18 cellular contexts compared by ENCODE assay signal in genomic region chr5:98780390-98780789, GRCh38. TPM values are rescaled to one million over a fixed set of nuclear protein-coding genes. Genes with fewer than 3 reads are reported as not detected.
DNase-seq lines count a peak whose midpoint lies in the region; ATAC-seq and TF ChIP-seq lines count a peak whose summit lies in the region.
"Had no signal": no experiment of that assay in that cellular context is flagged by ENCODE, and none has a peak within 500 bp of the region (broad histone marks: within the 10 kb centered on the region; RNA-seq: fewer than 3 reads in every experiment).

No MANE protein-coding gene starts in this region.

- no peak for TF ChIP-seq CTCF in astrocyte of the spinal cord (IDR thresholded peaks at IDR 0.05; ENCODE audit: low read depth, low read length)

- H3K4me2 ChIP-seq in GM23248 (ENCODE audit: unreplicated experiment): peak overlapping the region; percentile 88
- H3K4me2 ChIP-seq in mesenchymal stem cell (ENCODE audit: low read length, poor library complexity, severe bottlenecking): peak overlapping the region; percentile 27

- WGBS in GM23248 (ENCODE audit: low coverage in 1 of 2, low lambda C conversion rate in 2 of 2, missing lambda C conversion rate in 2 of 2), 2 experiments: 49 to 61% methylated on average over 3 of the region's 3 CpGs
- WGBS in mesenchymal stem cell: 94% methylated on average over 3 of the region's 3 CpGs

- H3K9ac ChIP-seq in GM23248 (peak overlapping the region; percentile 100), mesenchymal stem cell (ENCODE audit: low read length) (peak overlapping the region; percentile 76), stomach smooth muscle (ENCODE audit: low read length in 2 of 2) (peak overlapping the region; percentile 2 to 7)

- H3K14ac ChIP-seq in mesenchymal stem cell (ENCODE audit: low read length in 2 of 2): no peak overlapping the region

- H3F3A ChIP-seq in GM23248 (ENCODE audit: insufficient read depth): peaks cover 98% of the 10 kb centered on the region

- DNase-seq in GM23248 (peak; percentile 54), astrocyte of the spinal cord (ENCODE audit: low read depth, low spot score) (peak; percentile 47), mesenchymal stem cell (no peak), NCI-H1092 (lab: John Stamatoyannopoulos, UW) (no peak)
- DNase-seq: activated CD4-positive, alpha-beta T cell treated with anti-CD3 and anti-CD28 coated beads, Interleukin-2, amount 10 ng/mL, durations not matched to agents 24 days and 14 days; activated CD8-positive, alpha-beta memory T cell treated with anti-CD3 and anti-CD28 coated beads, Interleukin-2, amount 50 U/mL, for 48 hours; activated gamma-delta T cell; amniotic stem cell; effector memory CD4-positive, alpha-beta T cell; NCI-H1694; NCI-H2227 treated with DMSO at 0.1 percent for 48 hours; right cardiac atrium; stimulated activated CD4-positive, alpha-beta T cell treated with anti-CD3 and anti-CD28 coated beads, Interleukin-2, amount 100 ng/mL, for 24 hours; uterus had no signal

- no peak overlapping the region for H2BK12ac ChIP-seq in mesenchymal stem cell (ENCODE audit: low read length in 2 of 2)

- H2BK5ac ChIP-seq in mesenchymal stem cell (ENCODE audit: low read depth, low read length, poor library complexity, severe bottlenecking): no peak overlapping the region

- H3K23ac ChIP-seq in mesenchymal stem cell (ENCODE audit: low read length in 2 of 2): no peak overlapping the region

- H3K18ac ChIP-seq in mesenchymal stem cell (ENCODE audit: low read depth in 1 of 2, low read length in 2 of 2): no peak overlapping the region

- H3K79me1 ChIP-seq in mesenchymal stem cell (replicated peaks; ENCODE audit: low read length, poor library complexity, severe bottlenecking): no peaks in the 10 kb centered on the region

- H3K79me2 ChIP-seq in GM23248 (ENCODE audit: insufficient read depth): peaks cover 100% of the 10 kb centered on the region

- no peaks in the 10 kb centered on the region for H3K9me2 ChIP-seq in GM23248 (ENCODE audit: insufficient read depth)

- peaks cover 81% of the 10 kb centered on the region for H4K20me1 ChIP-seq in GM23248 (ENCODE audit: insufficient read depth)

- peaks cover 77% of the 10 kb centered on the region for H3K4me1 ChIP-seq in GM23248 (ENCODE audit: insufficient read depth)
- H3K4me1 ChIP-seq in mesenchymal stem cell (ENCODE audit: control insufficient read depth, insufficient read depth, low read depth, low read length): peaks cover 11% of the 10 kb centered on the region
- H3K4me1 ChIP-seq in stomach smooth muscle (ENCODE audit: control insufficient read depth, insufficient read depth, low read length): peaks cover 29% of the 10 kb centered on the region

- H4K91ac ChIP-seq in mesenchymal stem cell (ENCODE audit: low read length): no peak overlapping the region

- no peak overlapping the region for H2BK15ac ChIP-seq in mesenchymal stem cell (ENCODE audit: low read depth, poor library complexity, severe bottlenecking)

- H3K36me3 ChIP-seq in GM23248 (ENCODE audit: low read depth) (peaks cover 96% of the 10 kb centered on the region), mesenchymal stem cell (ENCODE audit: control insufficient read depth in 1 of 2, insufficient read depth in 2 of 2, low read depth in 1 of 2, low read length in 2 of 2) (peaks cover 20 to 97% of the 10 kb centered on the region in 2 experiments), stomach smooth muscle (ENCODE audit: control insufficient read depth in 2 of 2, insufficient read depth in 2 of 2, low read length in 2 of 2) (peaks cover 11 to 21% of the 10 kb centered on the region in 2 donors)
- H3K36me3 ChIP-seq: neutrophil, uterus had no signal

- in situ Hi-C loops in GM23248 (cut with MboI) (loop anchor here (25.0 kb wide), 1 partner anchor 1243 kb away; no protein-coding TSS in a partner anchor), astrocyte of the spinal cord (cut with HindIII; ENCODE audit: low sequenced_read_pairs) (no loop called here)

- H3K9me3 ChIP-seq in GM23248 (ENCODE audit: low read depth): no peaks in the 10 kb centered on the region
- no peaks in the 10 kb centered on the region for H3K9me3 ChIP-seq in mesenchymal stem cell (ENCODE audit: control insufficient read depth, low read length)
- H3K9me3 ChIP-seq in stomach smooth muscle (ENCODE audit: control insufficient read depth in 2 of 2, low read length in 2 of 2): no peaks in the 10 kb centered on the region
- H3K9me3 ChIP-seq: neutrophil, uterus had no signal

- H3K27me3 ChIP-seq in GM23248 (replicated peaks; ENCODE audit: insufficient read depth) (no peaks in the 10 kb centered on the region), mesenchymal stem cell (ENCODE audit: control insufficient read depth in 1 of 2, insufficient read depth in 1 of 2, low read length in 2 of 2) (no peaks in the 10 kb centered on the region), stomach smooth muscle (ENCODE audit: control insufficient read depth in 1 of 2, insufficient read depth in 2 of 2, low read length in 2 of 2) (no peaks in the 10 kb centered on the region)
- H3K27me3 ChIP-seq: uterus had no signal

- H2AFZ ChIP-seq in GM23248: no peak overlapping the region
- H2AFZ ChIP-seq in mesenchymal stem cell (ENCODE audit: low read depth, low read length): no peak overlapping the region

- H3K27ac ChIP-seq in GM23248: peak overlapping the region; percentile 94
- H3K27ac ChIP-seq in mesenchymal stem cell (ENCODE audit: low read length, poor library complexity, severe bottlenecking): peak overlapping the region; percentile 15
- no peak overlapping the region for H3K27ac ChIP-seq in stomach smooth muscle (ENCODE audit: low read length)
- H3K27ac ChIP-seq: neutrophil, uterus had no signal

- no peak overlapping the region for H2AK5ac ChIP-seq in mesenchymal stem cell (ENCODE audit: low read length, severe bottlenecking)

- H3K4me3 ChIP-seq in GM23248 (peak overlapping the region; percentile 99), astrocyte of the spinal cord (ENCODE audit: low read depth, low read length) (no peak overlapping the region), mesenchymal stem cell (ENCODE audit: insufficient read depth in 1 of 2, low read depth in 1 of 2, low read length in 2 of 2) (peak overlapping the region in 1 of 2 experiments; percentile 69), stomach smooth muscle (ENCODE audit: low read length in 2 of 2) (peak overlapping the region; percentile 45 to 62)
- H3K4me3 ChIP-seq: uterus had no signal

- no peak overlapping the region for H3K4ac ChIP-seq in mesenchymal stem cell (ENCODE audit: low read depth in 1 of 2, low read length in 2 of 2)

- ATAC-seq in esophagus mucosa (no peak), GM21717 (IDR thresholded peaks at IDR 0.05; ENCODE audit: unreplicated experiment) (no peak)
- ATAC-seq: right cardiac atrium had no signal

- no peak overlapping the region for H4K8ac ChIP-seq in mesenchymal stem cell (ENCODE audit: low read length)

- H2BK120ac ChIP-seq in mesenchymal stem cell (ENCODE audit: low read depth, low read length): no peak overlapping the region

RNA-seq across cellular contexts. Expression of gene RGMB, which starts 6.9 kb away (rescaled TPM):
- total RNA-seq in GM23248 (2014; rRNA removed; shearing (Covaris generic)): 195 and 201 TPM in 2 replicates
- polyA plus RNA-seq in GM23248 (2016; fragmentation: Nextera tagmentation; extraction: Ambion mirVana): 145 and 150 TPM in 2 replicates
- polyA plus RNA-seq in mesenchymal stem cell (2013, experiment 1 of 2): 15.4 TPM
- 15.8 TPM for polyA plus RNA-seq in mesenchymal stem cell (2013, experiment 2 of 2)
- total RNA-seq in esophagus mucosa: 9.7 TPM

Comparison
In these comparisons a context has a peak if more than half of its experiments do, and no peak if none do; other contexts are left out.
1. DNase-seq: peak in GM23248 (single experiment) and astrocyte of the spinal cord (single experiment); none in mesenchymal stem cell (single experiment) and NCI-H1092 (single experiment).
2. H3K9ac ChIP-seq: peak in every context shown above with its lines; median percentile 100 in GM23248; 76 in mesenchymal stem cell; 4 in stomach smooth muscle.
3. RNA of gene RGMB, which starts 6.9 kb away (total RNA-seq): 195 to 201 TPM in GM23248; 9.7 TPM in esophagus mucosa (single experiment); every median in the first group is over 10 times any median in the second.